Comparison of ENCODE assay signal across 14 cellular contexts in the genomic region with DNA sequence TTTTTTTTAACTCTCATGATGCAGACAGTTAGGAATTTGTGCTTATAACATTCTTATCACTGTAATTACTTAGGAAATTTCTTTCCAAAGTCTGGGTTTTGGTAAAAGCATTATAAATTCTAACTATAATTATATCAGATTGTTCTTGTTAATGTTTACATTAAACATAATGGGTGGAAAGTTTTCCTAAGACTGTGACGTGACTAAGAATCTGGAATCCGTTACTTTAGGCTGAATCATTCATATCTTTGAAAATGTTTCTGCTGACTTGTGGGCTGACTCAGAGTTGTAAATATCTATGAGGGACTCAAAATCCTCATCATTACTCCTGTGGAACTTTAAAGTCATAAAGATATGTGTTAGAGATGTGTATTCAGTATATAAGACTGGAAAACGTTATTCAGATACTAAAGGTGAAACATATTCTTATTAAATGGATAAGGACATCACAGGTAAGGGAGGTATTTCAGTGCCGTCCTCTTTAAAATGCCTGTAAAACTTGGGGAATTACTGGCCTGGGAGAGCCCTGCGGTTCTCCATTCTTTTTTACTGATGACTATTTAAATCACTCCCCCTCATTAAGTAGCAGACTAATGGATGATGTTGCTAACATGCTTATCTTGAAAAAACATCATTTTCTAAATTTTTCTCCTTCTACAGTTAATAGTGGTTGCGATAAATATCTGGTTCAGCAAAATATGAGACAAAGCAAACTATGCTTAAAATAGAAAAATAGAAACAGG.
DNase-seq lines count a peak whose midpoint lies in the region; ATAC-seq, FAIRE-seq and TF ChIP-seq lines count a peak whose summit lies in the region.
"Had no signal": no experiment of that assay in that cellular context is flagged by ENCODE, and none has a peak within 500 bp of the region (broad histone marks: within the 10 kb centered on the region; RNA-seq: fewer than 3 reads in every experiment).

No MANE protein-coding gene starts in this region.

- H3K27ac ChIP-seq in SK-N-SH (ENCODE audit: low read depth in 2 of 2, low read length in 1 of 2), result peak overlapping the region; percentile 89 to 96
- no peak overlapping the region for H3K27ac ChIP-seq in CD4-positive, alpha-beta memory T cell (ENCODE audit: low read depth, low read length)
- no peak overlapping the region for H3K27ac ChIP-seq in testis
- H3K27ac ChIP-seq: epithelial cell of prostate, spleen had no signal

- CTCF ChIA-PET in SK-N-SH (lab: Yijun Ruan, JAX), result no interaction called here
- CTCF ChIA-PET in CD4-positive, alpha-beta memory T cell (lab: Charles Lee; ENCODE audit: partially characterized antibody), result no interaction called here

- no peaks in the 10 kb centered on the region for H3K9me2 ChIP-seq in SK-N-SH

- peak overlapping the region; percentile 10 to 24; a peak in 3 of 4 replicates for H3K4me3 ChIP-seq in SK-N-SH (ENCODE audit: low read depth in 2 of 2, low read length in 1 of 2)
- H3K4me3 ChIP-seq in CD4-positive, alpha-beta memory T cell (ENCODE audit: low read length in 2 of 2), result no peak overlapping the region
- H3K4me3 ChIP-seq in testis, result no peak overlapping the region
- H3K4me3 ChIP-seq: spleen had no signal

- H3K9me3 ChIP-seq in SK-N-SH (no peaks in the 10 kb centered on the region), testis (no peaks in the 10 kb centered on the region)
- no peaks in the 10 kb centered on the region for H3K9me3 ChIP-seq in CD4-positive, alpha-beta memory T cell (ENCODE audit: control insufficient read depth in 1 of 2, low read length in 2 of 2)
- H3K9me3 ChIP-seq: spleen had no signal

- H3K4me1 Mint-ChIP-seq in CD4-positive, alpha-beta memory T cell, result no peaks in the 10 kb centered on the region
- H3K4me1 Mint-ChIP-seq: stimulated activated memory B cell treated with anti-CD40 and anti-IgM and Interleukin-4, amounts not matched to agents 10 μg/mL and 1 μg/mL and 100 μg/mL, for 72 hours had no signal

- no peaks in the 10 kb centered on the region for H3K36me3 Mint-ChIP-seq in CD4-positive, alpha-beta memory T cell

- no peak overlapping the region for H3K27ac Mint-ChIP-seq in CD4-positive, alpha-beta memory T cell
- H3K27ac Mint-ChIP-seq: stimulated activated memory B cell treated with anti-CD40 and anti-IgM and Interleukin-4, amounts not matched to agents 10 μg/mL and 1 μg/mL and 100 μg/mL, for 72 hours had no signal

- ATAC-seq in GM21576 (IDR thresholded peaks at IDR 0.05; ENCODE audit: unreplicated experiment), result no peak
- ATAC-seq: stimulated activated memory B cell treated with anti-CD40 and anti-IgM and Interleukin-4, amounts not matched to agents 10 μg/mL and 1 μg/mL and 100 μg/mL, for 72 hours had no signal

- DNase-seq in SK-N-SH (no peak), fibroblast of peridontal ligament (ENCODE audit: extremely low read depth) (peak; percentile 99), renal cortical epithelial cell (ENCODE audit: low read depth) (peak; percentile 96), testis (no peak), globus pallidus (ENCODE audit: low spot score) (no peak)
- no peak for DNase-seq in CD4-positive, alpha-beta memory T cell
- DNase-seq: activated CD4-positive, CD25-positive, alpha-beta regulatory T cell; DMS79; NCI-H1105; spleen had no signal

- H3K36me3 ChIP-seq in SK-N-SH (replicated peaks in 1 of 2; ENCODE audit: control insufficient read depth in 1 of 2, insufficient read depth in 2 of 2, low read length in 1 of 2) (peaks cover 47% of the 10 kb centered on the region in 2 experiments), testis (ENCODE audit: low read depth, missing control alignments) (no peaks in the 10 kb centered on the region)
- H3K36me3 ChIP-seq in CD4-positive, alpha-beta memory T cell (ENCODE audit: insufficient read depth, low read length), result no peaks in the 10 kb centered on the region

- FAIRE-seq in G401.6 (lab: Jason Lieb, UNC), result peak; percentile 51

- no peaks in the 10 kb centered on the region for H3K9me3 Mint-ChIP-seq in CD4-positive, alpha-beta memory T cell
- H3K9me3 Mint-ChIP-seq: stimulated activated memory B cell treated with anti-CD40 and anti-IgM and Interleukin-4, amounts not matched to agents 10 μg/mL and 1 μg/mL and 100 μg/mL, for 72 hours had no signal

- TF ChIP-seq RAD21 in SK-N-SH (IDR thresholded peaks at IDR 0.05; ENCODE audit: low read length), result no peak

- intact Hi-C loops in CD4-positive, alpha-beta memory T cell (cut with micrococcal nuclease), result no loop called here
- intact Hi-C loops in testis (cut with DNase I; ENCODE audit: low total_unique reads), result no loop called here

- no peak for TF ChIP-seq CTCF in SK-N-SH (IDR thresholded peaks at IDR 0.05)
- TF ChIP-seq CTCF in testis (IDR thresholded peaks at IDR 0.05), result no peak

- H3K27me3 ChIP-seq in SK-N-SH (ENCODE audit: insufficient read depth) (no peaks in the 10 kb centered on the region), testis (no peaks in the 10 kb centered on the region)
- H3K27me3 ChIP-seq in CD4-positive, alpha-beta memory T cell (ENCODE audit: insufficient read depth, low read length), result no peaks in the 10 kb centered on the region
- H3K27me3 ChIP-seq: spleen had no signal

- WGBS in SK-N-SH (ENCODE audit: low lambda C conversion rate), result 7% methylated on average over 6 of the region's 6 CpGs
- WGBS in testis, 2 donors, result 61 to 67% methylated on average over 6 of the region's 6 CpGs

- peak in 1 of 2 experiments; percentile 93; a peak in 2 of 4 replicates for TF ChIP-seq EP300 in SK-N-SH (IDR thresholded peaks at IDR 0.05; ENCODE audit: borderline replicate concordance in 1 of 2, low read depth in 1 of 2, low read length in 1 of 2)

- H3K4me2 ChIP-seq in SK-N-SH, result peak overlapping the region; percentile 60

- POLR2A ChIA-PET in SK-N-SH (lab: Yijun Ruan, JAX), result no interaction called here
- POLR2A ChIA-PET in CD4-positive, alpha-beta memory T cell (lab: Charles Lee; ENCODE audit: partially characterized antibody), result no interaction called here

- peak overlapping the region; percentile 10; the same call in 1 of the 2 replicates for H2AFZ ChIP-seq in SK-N-SH (ENCODE audit: low read depth)

- peak overlapping the region; percentile 61 for H3K9ac ChIP-seq in SK-N-SH

- no peak for TF ChIP-seq POLR2A in testis (IDR thresholded peaks at IDR 0.05)

- H3K4me3 Mint-ChIP-seq in CD4-positive, alpha-beta memory T cell, result no peak overlapping the region
- H3K4me3 Mint-ChIP-seq: stimulated activated memory B cell treated with anti-CD40 and anti-IgM and Interleukin-4, amounts not matched to agents 10 μg/mL and 1 μg/mL and 100 μg/mL, for 72 hours had no signal

- H3K27me3 Mint-ChIP-seq in CD4-positive, alpha-beta memory T cell, result peaks cover 6 to 12% of the 10 kb centered on the region in 2 donors

- H3K79me2 ChIP-seq in SK-N-SH (ENCODE audit: insufficient read depth), result no peaks in the 10 kb centered on the region

- peaks cover 52% of the 10 kb centered on the region for H3F3A ChIP-seq in SK-N-SH (replicated peaks; ENCODE audit: insufficient read depth)

- peaks cover 26 to 32% of the 10 kb centered on the region in 2 experiments for H3K4me1 ChIP-seq in SK-N-SH (ENCODE audit: control insufficient read depth in 1 of 2, insufficient read depth in 2 of 2, low read depth in 1 of 2, low read length in 1 of 2)
- no peaks in the 10 kb centered on the region for H3K4me1 ChIP-seq in CD4-positive, alpha-beta memory T cell (ENCODE audit: insufficient read depth, low read length)
- no peaks in the 10 kb centered on the region for H3K4me1 ChIP-seq in testis

- H4K20me1 ChIP-seq in SK-N-SH (ENCODE audit: insufficient read depth), result no peaks in the 10 kb centered on the region

TF ChIP-seq in SK-N-SH, 30 proteins besides CTCF, POLR2A, EP300 and RAD21 (continues in another document):
- TF ChIP-seq NRF1 (IDR thresholded peaks at IDR 0.05; ENCODE audit: low read depth, low read length) (no peak), SMC3 (IDR thresholded peaks at IDR 0.05; ENCODE audit: low read depth, low read length) (no peak), JUND (IDR thresholded peaks at IDR 0.05) (peak; percentile 95), TEAD4 (IDR thresholded peaks at IDR 0.05; ENCODE audit: borderline replicate concordance, insufficient read depth) (peak; percentile 80), CHD2 (IDR thresholded peaks at IDR 0.05; ENCODE audit: low read length, partially characterized antibody) (no peak), GATA2 (CRISPR knock-in tag; IDR thresholded peaks at IDR 0.05) (no peak), RFX5 (IDR thresholded peaks at IDR 0.05; ENCODE audit: low read length) (no peak), RXRA (IDR thresholded peaks at IDR 0.05; ENCODE audit: borderline replicate concordance, low read depth) (peak; percentile 17; the same call in 1 of the 2 replicates), FOSL2 (IDR thresholded peaks at IDR 0.05; ENCODE audit: borderline replicate concordance, low read depth) (peak; percentile 96)
- TF ChIP-seq, protein P1, sequence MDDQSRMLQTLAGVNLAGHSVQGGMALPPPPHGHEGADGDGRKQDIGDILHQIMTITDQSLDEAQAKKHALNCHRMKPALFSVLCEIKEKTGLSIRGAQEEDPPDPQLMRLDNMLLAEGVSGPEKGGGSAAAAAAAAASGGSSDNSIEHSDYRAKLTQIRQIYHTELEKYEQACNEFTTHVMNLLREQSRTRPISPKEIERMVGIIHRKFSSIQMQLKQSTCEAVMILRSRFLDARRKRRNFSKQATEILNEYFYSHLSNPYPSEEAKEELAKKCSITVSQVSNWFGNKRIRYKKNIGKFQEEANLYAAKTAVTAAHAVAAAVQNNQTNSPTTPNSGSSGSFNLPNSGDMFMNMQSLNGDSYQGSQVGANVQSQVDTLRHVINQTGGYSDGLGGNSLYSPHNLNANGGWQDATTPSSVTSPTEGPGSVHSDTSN (IDR thresholded peaks at IDR 0.05), result peak; percentile 72
- TF ChIP-seq, protein P2, sequence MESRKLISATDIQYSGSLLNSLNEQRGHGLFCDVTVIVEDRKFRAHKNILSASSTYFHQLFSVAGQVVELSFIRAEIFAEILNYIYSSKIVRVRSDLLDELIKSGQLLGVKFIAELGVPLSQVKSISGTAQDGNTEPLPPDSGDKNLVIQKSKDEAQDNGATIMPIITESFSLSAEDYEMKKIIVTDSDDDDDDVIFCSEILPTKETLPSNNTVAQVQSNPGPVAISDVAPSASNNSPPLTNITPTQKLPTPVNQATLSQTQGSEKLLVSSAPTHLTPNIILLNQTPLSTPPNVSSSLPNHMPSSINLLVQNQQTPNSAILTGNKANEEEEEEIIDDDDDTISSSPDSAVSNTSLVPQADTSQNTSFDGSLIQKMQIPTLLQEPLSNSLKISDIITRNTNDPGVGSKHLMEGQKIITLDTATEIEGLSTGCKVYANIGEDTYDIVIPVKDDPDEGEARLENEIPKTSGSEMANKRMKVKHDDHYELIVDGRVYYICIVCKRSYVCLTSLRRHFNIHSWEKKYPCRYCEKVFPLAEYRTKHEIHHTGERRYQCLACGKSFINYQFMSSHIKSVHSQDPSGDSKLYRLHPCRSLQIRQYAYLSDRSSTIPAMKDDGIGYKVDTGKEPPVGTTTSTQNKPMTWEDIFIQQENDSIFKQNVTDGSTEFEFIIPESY (IDR thresholded peaks at IDR 0.05; ENCODE audit: borderline replicate concordance, low read depth), result no peak

Comparison
In these comparisons a context has a peak if more than half of its experiments do, and no peak if none do; other contexts are left out.
1. DNase-seq: peak in fibroblast of peridontal ligament (single experiment) and renal cortical epithelial cell (single experiment); none in SK-N-SH (single experiment), CD4-positive, alpha-beta memory T cell (0 of 5), testis (single experiment) and globus pallidus (single experiment).
2. H3K27ac ChIP-seq: peak in SK-N-SH (2 of 2); none in CD4-positive, alpha-beta memory T cell (single experiment) and testis (0 of 2).
3. H3K4me3 ChIP-seq: peak in SK-N-SH (2 of 2); none in CD4-positive, alpha-beta memory T cell (0 of 2) and testis (0 of 2).